8 cellular contexts compared by ENCODE assay signal in genomic region chr6:14270925-14271791, GRCh38.
DNase-seq lines count a peak whose midpoint lies in the region; ATAC-seq and TF ChIP-seq lines count a peak whose summit lies in the region.

No MANE protein-coding gene starts in this region.

- H3K4me1 Mint-ChIP-seq in activated T-helper 2 cell treated with anti-CD3 and anti-CD28 coated beads, Interferon-gamma antibody, Interleukin-2, Interleukin-4, amounts not matched to agents 10 μg/mL and 5 μg/mL and 100 μg/mL, durations not matched to agents 14 hours and 24 hours and 36 hours (ENCODE audit: low read depth), result peaks cover 58% of the 10 kb centered on the region

- H3K27me3 Mint-ChIP-seq in activated T-helper 2 cell treated with anti-CD3 and anti-CD28 coated beads, Interferon-gamma antibody, Interleukin-2, Interleukin-4, amounts not matched to agents 10 μg/mL and 5 μg/mL and 100 μg/mL, durations not matched to agents 14 hours and 24 hours and 36 hours (ENCODE audit: low read depth), result no peaks in the 10 kb centered on the region

- H3K4me3 ChIP-seq in lung, result no peak overlapping the region
- no peak overlapping the region for H3K4me3 ChIP-seq in vagina

- H3K4me3 Mint-ChIP-seq in activated T-helper 2 cell treated with anti-CD3 and anti-CD28 coated beads, Interferon-gamma antibody, Interleukin-2, Interleukin-4, amounts not matched to agents 10 μg/mL and 5 μg/mL and 100 μg/mL, durations not matched to agents 14 hours and 24 hours and 36 hours (ENCODE audit: low read depth), result no peak overlapping the region

- TF ChIP-seq CTCF in lung (IDR thresholded peaks at IDR 0.05; ENCODE audit: control extremely low read depth, extremely low read depth) (no peak), vagina (IDR thresholded peaks at IDR 0.05) (no peak)

- 48 to 59% methylated on average over 11 of the region's 11 CpGs for WGBS in lung, 2 donors

- H3K9me3 Mint-ChIP-seq in activated T-helper 2 cell treated with anti-CD3 and anti-CD28 coated beads, Interferon-gamma antibody, Interleukin-2, Interleukin-4, amounts not matched to agents 10 μg/mL and 5 μg/mL and 100 μg/mL, durations not matched to agents 14 hours and 24 hours and 36 hours, result peaks cover 22% of the 10 kb centered on the region

- peaks cover 0 to 3% of the 10 kb centered on the region in 2 donors for H3K9me3 ChIP-seq in lung (ENCODE audit: control insufficient read depth in 2 of 2, insufficient read depth in 1 of 2, low read length in 1 of 2)
- H3K9me3 ChIP-seq in vagina, result no peaks in the 10 kb centered on the region

- ATAC-seq in lung (ENCODE audit: insufficient read depth, low FRiP score), result peak; percentile 80
- no peak for ATAC-seq in HG03439 (IDR thresholded peaks at IDR 0.05; ENCODE audit: unreplicated experiment)

- H3K27ac ChIP-seq in lung (ENCODE audit: low read depth in 1 of 2, low read length in 1 of 2), result no peak overlapping the region
- H3K27ac ChIP-seq in vagina, result no peak overlapping the region

- no peak for TF ChIP-seq POLR2A in vagina (IDR thresholded peaks at IDR 0.05)

- DNase-seq in 8988T (peak; percentile 65), M059J (ENCODE audit: low read depth) (peak; percentile 100), lung (ENCODE audit: low spot score) (no peak), vagina (ENCODE audit: extremely low spot score in 2 of 2) (peak; percentile 90 to 99), NCI-H510A (lab: John Stamatoyannopoulos, UW) (no peak), inferior parietal cortex (ENCODE audit: extremely low spot score) (no peak)
- DNase-seq in activated T-helper 2 cell treated with anti-CD3 and anti-CD28 coated beads, Interferon-gamma antibody, Interleukin-2, Interleukin-4, amounts not matched to agents 10 μg/mL and 5 μg/mL and 100 μg/mL, durations not matched to agents 14 hours and 24 hours and 36 hours (ENCODE audit: low spot score), result peak; percentile 69

- no peaks in the 10 kb centered on the region for H3K27me3 ChIP-seq in lung (ENCODE audit: control insufficient read depth, insufficient read depth)
- H3K27me3 ChIP-seq in vagina, result no peaks in the 10 kb centered on the region

- H3K36me3 ChIP-seq in lung (ENCODE audit: control insufficient read depth in 2 of 2, insufficient read depth in 2 of 2, low read length in 2 of 2), result no peaks in the 10 kb centered on the region
- H3K36me3 ChIP-seq in vagina, result no peaks in the 10 kb centered on the region

- H3K27ac Mint-ChIP-seq in activated T-helper 2 cell treated with anti-CD3 and anti-CD28 coated beads, Interferon-gamma antibody, Interleukin-2, Interleukin-4, amounts not matched to agents 10 μg/mL and 5 μg/mL and 100 μg/mL, durations not matched to agents 14 hours and 24 hours and 36 hours, result peak overlapping the region; percentile 82

- intact Hi-C loops in activated T-helper 2 cell treated with anti-CD3 and anti-CD28 coated beads, Interferon-gamma antibody, Interleukin-2, Interleukin-4, amounts not matched to agents 10 μg/mL and 5 μg/mL and 100 μg/mL, durations not matched to agents 14 hours and 24 hours and 36 hours (cut with micrococcal nuclease), result loop anchor here (1.0 to 10.0 kb wide), 4 partner anchors 59 to 974 kb away; partner anchors contain the start of gene JARID2
- intact Hi-C loops in vagina (cut with DNase I), result no loop called here

- peaks cover 9% of the 10 kb centered on the region for H3K36me3 Mint-ChIP-seq in activated T-helper 2 cell treated with anti-CD3 and anti-CD28 coated beads, Interferon-gamma antibody, Interleukin-2, Interleukin-4, amounts not matched to agents 10 μg/mL and 5 μg/mL and 100 μg/mL, durations not matched to agents 14 hours and 24 hours and 36 hours (ENCODE audit: low read depth)

- H3K4me1 ChIP-seq in lung (ENCODE audit: control insufficient read depth in 2 of 2, insufficient read depth in 2 of 2, low read length in 2 of 2) (peaks cover 0 to 16% of the 10 kb centered on the region in 2 donors), vagina (peaks cover 24% of the 10 kb centered on the region)

Comparison
In these comparisons a context has a peak if more than half of its experiments do, and no peak if none do; other contexts are left out.
1. DNase-seq: peak in 8988T (single experiment), M059J (single experiment), activated T-helper 2 cell treated with anti-CD3 and anti-CD28 coated beads, Interferon-gamma antibody, Interleukin-2, Interleukin-4, amounts not matched to agents 10 μg/mL and 5 μg/mL and 100 μg/mL, durations not matched to agents 14 hours and 24 hours and 36 hours (single experiment) and vagina (2 of 2); none in lung (single experiment), NCI-H510A (single experiment) and inferior parietal cortex (single experiment).